In genomic region chrX:81354954-81355353, GRCh38 we compare ENCODE assay signal across 23 cellular contexts.
"Had no signal": no experiment of that assay in that cellular context is flagged by ENCODE, and none has a peak within 500 bp of the region (broad histone marks: within the 10 kb centered on the region; RNA-seq: fewer than 3 reads in every experiment).

No MANE protein-coding gene starts in this region.

- H3K27me3 ChIP-seq: MG63, SJSA1 had no signal

- H3K36me3 ChIP-seq: MG63, SJSA1 had no signal

- H3K27ac ChIP-seq: SJSA1, SK-N-MC had no signal

- H3K9me3 ChIP-seq: MG63, SJSA1 had no signal

- FAIRE-seq: RCC 7860 had no signal

- H3K4me1 ChIP-seq: SJSA1 had no signal

- H3K4me3 ChIP-seq: MG63, SJSA1, SK-N-MC had no signal

- DNase-seq: Karpas-422, KG1, MG63, NCI-H1092, NCI-H1105 treated with DMSO at 0.1 percent for 48 hours, NCI-H1417 treated with DMSO at 0.1 percent for 48 hours, NCI-H146, NCI-H1694 treated with DMSO at 0.1 percent for 48 hours, NCI-H1930, NCI-H2081 treated with DMSO at 0.1 percent for 48 hours, NCI-H2171, NCI-H226, NCI-H446, NCI-H510A, NCI-H524 treated with DMSO at 0.1 percent for 48 hours, NCI-H69, NCI-H774, Right ventricle myocardium superior, RPMI8226, SIG-M5 had no signal
